ENCODE assay signal across 1 cellular context in genomic region chr1:32013386-32014198, GRCh38.
TF ChIP-seq lines count a peak whose summit lies in the region.

TSS of gene KHDRBS1 (plus strand) at chr1:32013868. CDS start at chr1:32013996, 128 bp downstream.

TF ChIP-seq in HepG2, 621 proteins besides CTCF, POLR2A, EP300 and RAD21 (continued from another document and continues in another):
- no peak for TF ChIP-seq LCORL (IDR thresholded peaks at IDR 0.05)
- peak; percentile 8; the same call in 1 of the 2 replicates for TF ChIP-seq LCORL (CRISPR knock-in tag; IDR thresholded peaks at IDR 0.05)
- peak; percentile 82 for TF ChIP-seq GMEB1 (CRISPR knock-in tag; IDR thresholded peaks at IDR 0.05; ENCODE audit: borderline replicate concordance)
- TF ChIP-seq NR1H2 (CRISPR knock-in tag; IDR thresholded peaks at IDR 0.05; ENCODE audit: borderline replicate concordance, low read depth) = no peak
- TF ChIP-seq NFE2L1 (CRISPR knock-in tag; IDR thresholded peaks at IDR 0.05; ENCODE audit: borderline replicate concordance) = no peak
- TF ChIP-seq ZBTB14 (CRISPR knock-in tag; IDR thresholded peaks at IDR 0.05) = peak; percentile 67; the same call in 1 of the 2 replicates
- no peak for TF ChIP-seq ZNF570 (CRISPR knock-in tag; IDR thresholded peaks at IDR 0.05; ENCODE audit: borderline replicate concordance)
- 0 out of 2 replicates have a peak, but pooled peaks have one; percentile 26 for TF ChIP-seq ZNF598 (CRISPR knock-in tag; IDR thresholded peaks at IDR 0.05; ENCODE audit: borderline replicate concordance)
- no peak for TF ChIP-seq RARG (CRISPR knock-in tag; IDR thresholded peaks at IDR 0.05; ENCODE audit: low read depth)
- TF ChIP-seq SYNCRIP (IDR thresholded peaks at IDR 0.05; ENCODE audit: insufficient read depth, low read depth, low read length) = no peak
- TF ChIP-seq POGZ (CRISPR knock-in tag; IDR thresholded peaks at IDR 0.05) = peak; percentile 83
- TF ChIP-seq CBX1 (IDR thresholded peaks at IDR 0.05; ENCODE audit: low read depth) = peak; percentile 49
- TF ChIP-seq ZNF317 (CRISPR knock-in tag; IDR thresholded peaks at IDR 0.05) = peak; percentile 77; the same call in 1 of the 2 replicates
- TF ChIP-seq ZNF142 (CRISPR knock-in tag; IDR thresholded peaks at IDR 0.05) = peak; percentile 96
- TF ChIP-seq STAG1 (CRISPR knock-in tag; IDR thresholded peaks at IDR 0.05) = no peak
- TF ChIP-seq, protein P1, sequence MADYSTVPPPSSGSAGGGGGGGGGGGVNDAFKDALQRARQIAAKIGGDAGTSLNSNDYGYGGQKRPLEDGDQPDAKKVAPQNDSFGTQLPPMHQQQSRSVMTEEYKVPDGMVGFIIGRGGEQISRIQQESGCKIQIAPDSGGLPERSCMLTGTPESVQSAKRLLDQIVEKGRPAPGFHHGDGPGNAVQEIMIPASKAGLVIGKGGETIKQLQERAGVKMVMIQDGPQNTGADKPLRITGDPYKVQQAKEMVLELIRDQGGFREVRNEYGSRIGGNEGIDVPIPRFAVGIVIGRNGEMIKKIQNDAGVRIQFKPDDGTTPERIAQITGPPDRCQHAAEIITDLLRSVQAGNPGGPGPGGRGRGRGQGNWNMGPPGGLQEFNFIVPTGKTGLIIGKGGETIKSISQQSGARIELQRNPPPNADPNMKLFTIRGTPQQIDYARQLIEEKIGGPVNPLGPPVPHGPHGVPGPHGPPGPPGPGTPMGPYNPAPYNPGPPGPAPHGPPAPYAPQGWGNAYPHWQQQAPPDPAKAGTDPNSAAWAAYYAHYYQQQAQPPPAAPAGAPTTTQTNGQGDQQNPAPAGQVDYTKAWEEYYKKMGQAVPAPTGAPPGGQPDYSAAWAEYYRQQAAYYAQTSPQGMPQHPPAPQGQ (CRISPR knock-in tag; IDR thresholded peaks at IDR 0.05; ENCODE audit: borderline replicate concordance) = no peak
- TF ChIP-seq, protein P2, sequence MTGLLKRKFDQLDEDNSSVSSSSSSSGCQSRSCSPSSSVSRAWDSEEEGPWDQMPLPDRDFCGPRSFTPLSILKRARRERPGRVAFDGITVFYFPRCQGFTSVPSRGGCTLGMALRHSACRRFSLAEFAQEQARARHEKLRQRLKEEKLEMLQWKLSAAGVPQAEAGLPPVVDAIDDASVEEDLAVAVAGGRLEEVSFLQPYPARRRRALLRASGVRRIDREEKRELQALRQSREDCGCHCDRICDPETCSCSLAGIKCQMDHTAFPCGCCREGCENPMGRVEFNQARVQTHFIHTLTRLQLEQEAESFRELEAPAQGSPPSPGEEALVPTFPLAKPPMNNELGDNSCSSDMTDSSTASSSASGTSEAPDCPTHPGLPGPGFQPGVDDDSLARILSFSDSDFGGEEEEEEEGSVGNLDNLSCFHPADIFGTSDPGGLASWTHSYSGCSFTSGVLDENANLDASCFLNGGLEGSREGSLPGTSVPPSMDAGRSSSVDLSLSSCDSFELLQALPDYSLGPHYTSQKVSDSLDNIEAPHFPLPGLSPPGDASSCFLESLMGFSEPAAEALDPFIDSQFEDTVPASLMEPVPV (CRISPR knock-in tag; IDR thresholded peaks at IDR 0.05) = 0 out of 2 replicates have a peak, but pooled peaks have one; percentile 51
- peak; percentile 62 for TF ChIP-seq ZNF580 (CRISPR knock-in tag; IDR thresholded peaks at IDR 0.05; ENCODE audit: borderline replicate concordance, low read depth)
- TF ChIP-seq EED (CRISPR knock-in tag; IDR thresholded peaks at IDR 0.05) = no peak
- peak; percentile 71; the same call in 1 of the 2 replicates for TF ChIP-seq ETV5 (CRISPR knock-in tag; IDR thresholded peaks at IDR 0.05; ENCODE audit: borderline replicate concordance)
- peak; percentile 88 for TF ChIP-seq KDM5B (CRISPR knock-in tag; IDR thresholded peaks at IDR 0.05; ENCODE audit: borderline replicate concordance)
- TF ChIP-seq ZNF367 (CRISPR knock-in tag; IDR thresholded peaks at IDR 0.05; ENCODE audit: borderline replicate concordance) = no peak
- no peak for TF ChIP-seq AFF4 (CRISPR knock-in tag; IDR thresholded peaks at IDR 0.05)
- TF ChIP-seq RBM39 (IDR thresholded peaks at IDR 0.05; ENCODE audit: low read depth, low read length, poor library complexity, severe bottlenecking) = no peak
- no peak for TF ChIP-seq ZNF703 (CRISPR knock-in tag; IDR thresholded peaks at IDR 0.05; ENCODE audit: borderline replicate concordance)
- 0 out of 2 replicates have a peak, but pooled peaks have one; percentile 15 for TF ChIP-seq FOXO1 (CRISPR knock-in tag; IDR thresholded peaks at IDR 0.05)
- peak; percentile 61 for TF ChIP-seq GABPA (IDR thresholded peaks at IDR 0.05; ENCODE audit: low read depth, low read length)
- peak; percentile 82 for TF ChIP-seq GABPA (CRISPR knock-in tag; IDR thresholded peaks at IDR 0.05; ENCODE audit: low read depth)
- peak; percentile 77; the same call in 1 of the 2 replicates for TF ChIP-seq MLX (CRISPR knock-in tag; IDR thresholded peaks at IDR 0.05)
- peak; percentile 58; the same call in 1 of the 2 replicates for TF ChIP-seq KDM5A (IDR thresholded peaks at IDR 0.05; ENCODE audit: borderline replicate concordance, low read length)
- TF ChIP-seq, protein P3, sequence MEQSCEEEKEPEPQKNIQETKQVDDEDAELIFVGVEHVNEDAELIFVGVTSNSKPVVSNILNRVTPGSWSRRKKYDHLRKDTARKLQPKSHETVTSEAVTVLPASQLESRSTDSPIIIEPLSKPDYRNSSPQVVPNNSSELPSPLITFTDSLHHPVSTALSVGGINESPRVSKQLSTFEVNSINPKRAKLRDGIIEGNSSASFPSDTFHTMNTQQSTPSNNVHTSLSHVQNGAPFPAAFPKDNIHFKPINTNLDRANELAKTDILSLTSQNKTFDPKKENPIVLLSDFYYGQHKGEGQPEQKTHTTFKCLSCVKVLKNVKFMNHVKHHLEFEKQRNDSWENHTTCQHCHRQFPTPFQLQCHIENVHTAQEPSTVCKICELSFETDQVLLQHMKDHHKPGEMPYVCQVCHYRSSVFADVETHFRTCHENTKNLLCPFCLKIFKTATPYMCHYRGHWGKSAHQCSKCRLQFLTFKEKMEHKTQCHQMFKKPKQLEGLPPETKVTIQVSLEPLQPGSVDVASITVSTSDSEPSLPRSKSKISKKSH (CRISPR knock-in tag; IDR thresholded peaks at IDR 0.05; ENCODE audit: borderline replicate concordance) = peak; percentile 98
- no peak for TF ChIP-seq NR2F1 (CRISPR knock-in tag; IDR thresholded peaks at IDR 0.05)
- TF ChIP-seq ZNF33A (CRISPR knock-in tag; IDR thresholded peaks at IDR 0.05; ENCODE audit: borderline replicate concordance) = no peak
- TF ChIP-seq ZBTB33 (CRISPR knock-in tag; IDR thresholded peaks at IDR 0.05) = no peak
- TF ChIP-seq NR2C2 (CRISPR knock-in tag; IDR thresholded peaks at IDR 0.05; ENCODE audit: borderline replicate concordance) = peak; percentile 43; the same call in 1 of the 2 replicates
- 0 out of 2 replicates have a peak, but pooled peaks have one; percentile 10 for TF ChIP-seq ZBTB7A (CRISPR knock-in tag; IDR thresholded peaks at IDR 0.05)
- peak; percentile 60; the same call in 1 of the 2 replicates for TF ChIP-seq ZNF264 (CRISPR knock-in tag; IDR thresholded peaks at IDR 0.05)
